1 cellular context compared by ENCODE assay signal in the genomic region with DNA sequence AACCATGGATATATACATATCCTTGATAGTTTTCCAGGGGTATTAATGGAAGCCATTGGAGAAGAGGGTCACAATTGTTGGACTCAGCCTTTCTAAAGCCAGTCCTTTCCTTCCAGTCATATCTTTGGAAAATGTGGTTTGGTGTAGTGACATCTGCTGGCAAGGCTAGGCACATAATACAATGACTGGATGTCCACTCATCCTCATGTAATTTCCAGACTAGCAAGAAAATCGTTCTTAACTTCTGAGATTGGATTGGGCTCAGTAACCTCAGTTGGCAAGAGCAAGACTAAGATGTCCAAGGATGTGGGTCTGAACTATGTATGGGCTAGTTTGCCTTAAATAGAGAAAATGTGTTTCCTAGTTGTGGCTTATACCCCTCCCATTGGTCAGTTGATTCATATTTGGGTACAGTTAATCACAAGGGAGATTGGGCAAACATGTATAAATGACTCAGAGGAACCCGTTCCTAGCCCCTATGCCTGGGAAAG.
TF ChIP-seq lines count a peak whose summit lies in the region.

No MANE protein-coding gene starts in this region.

TF ChIP-seq in Ishikawa, 13 proteins besides CTCF, POLR2A, EP300 and RAD21 (continued from another document):
- TF ChIP-seq, protein P1, sequence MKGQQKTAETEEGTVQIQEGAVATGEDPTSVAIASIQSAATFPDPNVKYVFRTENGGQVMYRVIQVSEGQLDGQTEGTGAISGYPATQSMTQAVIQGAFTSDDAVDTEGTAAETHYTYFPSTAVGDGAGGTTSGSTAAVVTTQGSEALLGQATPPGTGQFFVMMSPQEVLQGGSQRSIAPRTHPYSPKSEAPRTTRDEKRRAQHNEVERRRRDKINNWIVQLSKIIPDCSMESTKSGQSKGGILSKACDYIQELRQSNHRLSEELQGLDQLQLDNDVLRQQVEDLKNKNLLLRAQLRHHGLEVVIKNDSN (IDR thresholded peaks at IDR 0.05): no peak
